In the genomic region with DNA sequence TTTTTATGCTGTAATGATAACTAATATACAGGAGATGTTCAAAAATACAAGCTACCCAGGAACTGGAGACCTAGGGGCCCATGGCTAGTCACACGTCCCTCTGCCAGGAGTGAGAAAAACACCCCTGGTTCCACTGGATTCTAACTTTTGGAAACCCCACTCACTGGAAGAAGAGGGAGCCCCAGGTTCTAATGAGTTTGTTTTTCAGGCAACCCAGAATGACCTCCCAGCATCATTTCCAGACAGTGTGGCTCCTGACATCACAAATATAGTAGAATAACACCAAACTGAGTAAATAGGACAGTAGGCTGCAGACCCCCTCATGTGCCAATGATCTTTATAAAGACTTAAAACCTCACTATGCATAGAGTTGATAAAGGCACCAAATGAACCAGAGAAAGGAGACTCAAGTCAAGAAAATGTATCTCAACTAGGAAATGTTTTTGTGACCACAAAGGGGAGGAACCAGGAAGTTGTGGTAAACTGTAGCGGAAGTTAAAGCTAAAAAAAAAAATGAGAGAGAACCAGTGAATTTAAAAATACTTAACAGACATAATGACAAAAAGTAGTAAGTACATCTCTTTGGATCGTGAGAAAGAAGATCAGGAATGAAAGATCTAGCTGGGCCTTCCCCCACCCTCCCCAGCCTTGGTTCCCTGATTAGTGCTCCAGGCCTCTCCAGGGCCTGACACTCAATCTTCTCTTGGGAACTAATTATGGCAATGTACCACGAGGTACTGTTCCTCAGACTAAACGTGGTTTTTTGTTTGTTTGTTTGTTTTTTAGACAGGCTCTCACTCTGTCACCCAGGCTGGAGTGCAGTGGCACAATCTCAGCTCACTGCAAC, we compare ENCODE assay signal across 8 cellular contexts. TPM values are rescaled to one million over a fixed set of nuclear protein-coding genes. Genes with fewer than 3 reads are reported as not detected.
DNase-seq lines count a peak whose midpoint lies in the region; ATAC-seq lines count a peak whose summit lies in the region.

No MANE protein-coding gene starts in this region.

- H3K27me3 Mint-ChIP-seq in activated T-helper 1 cell treated with anti-CD3 and anti-CD28 coated beads, Interleukin-12 subunit alpha, Interleukin-12 subunit beta, Interleukin-2, Interleukin-4 antibody, amounts not matched to agents 30 ng/mL and 10 ng/mL and 1 ng/mL, durations not matched to agents 14 hours and 24 hours and 36 hours (ENCODE audit: insufficient read depth) = no peaks in the 10 kb centered on the region
- H3K27me3 Mint-ChIP-seq in naive B cell = no peaks in the 10 kb centered on the region

- H3K4me1 Mint-ChIP-seq in activated T-helper 1 cell treated with anti-CD3 and anti-CD28 coated beads, Interleukin-12 subunit alpha, Interleukin-12 subunit beta, Interleukin-2, Interleukin-4 antibody, amounts not matched to agents 30 ng/mL and 10 ng/mL and 1 ng/mL, durations not matched to agents 14 hours and 24 hours and 36 hours (ENCODE audit: low read depth) = peaks cover 47% of the 10 kb centered on the region
- H3K4me1 Mint-ChIP-seq in naive B cell = peaks cover 48 to 77% (median 48%) of the 10 kb centered on the region in 3 donors

- DNase-seq in activated T-helper 1 cell treated with anti-CD3 and anti-CD28 coated beads, Interleukin-12 subunit alpha, Interleukin-12 subunit beta, Interleukin-2, Interleukin-4 antibody, amounts not matched to agents 30 ng/mL and 10 ng/mL and 1 ng/mL, durations not matched to agents 14 hours and 24 hours and 36 hours (ENCODE audit: low spot score) = peak; percentile 53
- DNase-seq in naive B cell = peak; percentile 81
- no peak for DNase-seq in NCI-H2196 (lab: John Stamatoyannopoulos, UW; ENCODE audit: unreplicated experiment)
- DNase-seq in NCI-H345 (lab: John Stamatoyannopoulos, UW) = no peak
- no peak for DNase-seq in stimulated activated CD4-positive, alpha-beta T cell treated with anti-CD3 and anti-CD28 coated beads, Interleukin-4, amount 100 ng/mL, for 24 hours

- H3K9me3 Mint-ChIP-seq in activated T-helper 1 cell treated with anti-CD3 and anti-CD28 coated beads, Interleukin-12 subunit alpha, Interleukin-12 subunit beta, Interleukin-2, Interleukin-4 antibody, amounts not matched to agents 30 ng/mL and 10 ng/mL and 1 ng/mL, durations not matched to agents 14 hours and 24 hours and 36 hours = peaks cover 4% of the 10 kb centered on the region
- H3K9me3 Mint-ChIP-seq in naive B cell = no peaks in the 10 kb centered on the region

- H3K36me3 Mint-ChIP-seq in activated T-helper 1 cell treated with anti-CD3 and anti-CD28 coated beads, Interleukin-12 subunit alpha, Interleukin-12 subunit beta, Interleukin-2, Interleukin-4 antibody, amounts not matched to agents 30 ng/mL and 10 ng/mL and 1 ng/mL, durations not matched to agents 14 hours and 24 hours and 36 hours (ENCODE audit: low read depth) = peaks cover 3% of the 10 kb centered on the region
- H3K36me3 Mint-ChIP-seq in naive B cell = no peaks in the 10 kb centered on the region

- intact Hi-C loops in activated T-helper 1 cell treated with anti-CD3 and anti-CD28 coated beads, Interleukin-12 subunit alpha, Interleukin-12 subunit beta, Interleukin-2, Interleukin-4 antibody, amounts not matched to agents 30 ng/mL and 10 ng/mL and 1 ng/mL, durations not matched to agents 14 hours and 24 hours and 36 hours (cut with micrococcal nuclease) = loop anchor here (1.0 kb wide), 3 partner anchors 7 to 20 kb away; no protein-coding TSS in a partner anchor

- ATAC-seq in GM18499 (IDR thresholded peaks at IDR 0.05; ENCODE audit: insufficient read depth, unreplicated experiment) (peak; percentile 40), HG03521 (IDR thresholded peaks at IDR 0.05; ENCODE audit: unreplicated experiment) (peak; percentile 41), naive B cell (ENCODE audit: low read depth in 2 of 2) (peak; percentile 81), GM19351 (IDR thresholded peaks at IDR 0.05; ENCODE audit: unreplicated experiment) (no peak)

- peak overlapping the region; percentile 93 for H3K27ac Mint-ChIP-seq in activated T-helper 1 cell treated with anti-CD3 and anti-CD28 coated beads, Interleukin-12 subunit alpha, Interleukin-12 subunit beta, Interleukin-2, Interleukin-4 antibody, amounts not matched to agents 30 ng/mL and 10 ng/mL and 1 ng/mL, durations not matched to agents 14 hours and 24 hours and 36 hours
- H3K27ac Mint-ChIP-seq in naive B cell = peak overlapping the region; percentile 8 to 95 (median 72)

- H3K4me3 Mint-ChIP-seq in activated T-helper 1 cell treated with anti-CD3 and anti-CD28 coated beads, Interleukin-12 subunit alpha, Interleukin-12 subunit beta, Interleukin-2, Interleukin-4 antibody, amounts not matched to agents 30 ng/mL and 10 ng/mL and 1 ng/mL, durations not matched to agents 14 hours and 24 hours and 36 hours = peak overlapping the region; percentile 19
- peak overlapping the region; percentile 73 to 91 (median 82) for H3K4me3 Mint-ChIP-seq in naive B cell

RNA-seq across cellular contexts. Expression of a gene that starts 19.8 kb away (rescaled TPM):
- 476 and 483 TPM in 2 replicates for total RNA-seq in activated T-helper 1 cell treated with anti-CD3 and anti-CD28 coated beads, Interleukin-12 subunit alpha, Interleukin-12 subunit beta, Interleukin-2, Interleukin-4 antibody, amounts not matched to agents 30 ng/mL and 10 ng/mL and 1 ng/mL, durations not matched to agents 14 hours and 24 hours and 36 hours
- 1,000 to 10,000 TPM; 2,024 to 3,192 (median 2,301) TPM for polyA plus RNA-seq in naive B cell (ENCODE audit: low read depth in 6 of 6)

RNA-seq across cellular contexts. Expression of a gene that starts 47.2 kb away (rescaled TPM):
- total RNA-seq in activated T-helper 1 cell treated with anti-CD3 and anti-CD28 coated beads, Interleukin-12 subunit alpha, Interleukin-12 subunit beta, Interleukin-2, Interleukin-4 antibody, amounts not matched to agents 30 ng/mL and 10 ng/mL and 1 ng/mL, durations not matched to agents 14 hours and 24 hours and 36 hours = 86.3 and 92.4 TPM in 2 replicates
- polyA plus RNA-seq in naive B cell (ENCODE audit: low read depth in 6 of 6) = 10 to 100 TPM; 23.8 to 47.4 (median 36.8) TPM

RNA-seq across cellular contexts. Expression of a gene that starts 48.0 kb away (rescaled TPM):
- 41.6 and 42.1 TPM in 2 replicates for total RNA-seq in activated T-helper 1 cell treated with anti-CD3 and anti-CD28 coated beads, Interleukin-12 subunit alpha, Interleukin-12 subunit beta, Interleukin-2, Interleukin-4 antibody, amounts not matched to agents 30 ng/mL and 10 ng/mL and 1 ng/mL, durations not matched to agents 14 hours and 24 hours and 36 hours
- polyA plus RNA-seq in naive B cell (ENCODE audit: low read depth in 6 of 6) = 10 to 100 TPM in 4 of 6 donors, 1 to 10 TPM in 2; 8.1 to 14.2 (median 11.2) TPM

Comparison
In these comparisons a context has a peak if more than half of its experiments do, and no peak if none do; other contexts are left out.
1. DNase-seq: peak in activated T-helper 1 cell treated with anti-CD3 and anti-CD28 coated beads, Interleukin-12 subunit alpha, Interleukin-12 subunit beta, Interleukin-2, Interleukin-4 antibody, amounts not matched to agents 30 ng/mL and 10 ng/mL and 1 ng/mL, durations not matched to agents 14 hours and 24 hours and 36 hours (single experiment) and naive B cell (single experiment); none in NCI-H2196 (single experiment), NCI-H345 (single experiment) and stimulated activated CD4-positive, alpha-beta T cell treated with anti-CD3 and anti-CD28 coated beads, Interleukin-4, amount 100 ng/mL, for 24 hours (single experiment).